In genomic region chr10:86968994-86969355, GRCh38 we compare ENCODE assay signal across 10 cellular contexts. TPM values are rescaled to one million over a fixed set of nuclear protein-coding genes. Genes with fewer than 3 reads are reported as not detected.
A peak's percentile ranks its signal among the peaks of the same experiment; 100 is the strongest.
DNase-seq lines count a peak whose midpoint lies in the region; ATAC-seq and TF ChIP-seq lines count a peak whose summit lies in the region.
"Had no signal": no experiment of that assay in that cellular context is flagged by ENCODE, and none has a peak within 500 bp of the region (broad histone marks: within the 10 kb centered on the region; RNA-seq: fewer than 3 reads in every experiment).

No MANE protein-coding gene starts in this region.

- peak overlapping the region; percentile 55 for H3K4me3 ChIP-seq in right cardiac atrium (ENCODE audit: low read length)
- H3K4me3 ChIP-seq in dorsolateral prefrontal cortex, result peak overlapping the region in 58 of 59 donors; percentile 26 to 75 (median 58)
- peak overlapping the region; percentile 76 to 92 for H3K4me3 ChIP-seq in vagina

- no peaks in the 10 kb centered on the region for H3K36me3 ChIP-seq in vagina

- H3K27ac ChIP-seq in right cardiac atrium (ENCODE audit: low read length) (peak overlapping the region; percentile 90), dorsolateral prefrontal cortex (peak overlapping the region in 53 of 59 donors; percentile 24 to 96 (median 83)), vagina (peak overlapping the region; percentile 99)

- ATAC-seq in right cardiac atrium, result no peak
- no peak for ATAC-seq in Right ventricle myocardium superior (ENCODE audit: poor library complexity)
- no peak for ATAC-seq in naive thymus-derived CD8-positive, alpha-beta T cell
- no peak for ATAC-seq in HG03378 (IDR thresholded peaks at IDR 0.05; ENCODE audit: unreplicated experiment)
- no peak for ATAC-seq in HG03460 (IDR thresholded peaks at IDR 0.05; ENCODE audit: unreplicated experiment)

- no peaks in the 10 kb centered on the region for H3K27me3 ChIP-seq in right cardiac atrium (ENCODE audit: control insufficient read depth, insufficient read depth)
- H3K27me3 ChIP-seq in dorsolateral prefrontal cortex, result peaks cover 0 to 3% (median 0%) of the 10 kb centered on the region in 45 donors
- H3K27me3 ChIP-seq in vagina, result no peaks in the 10 kb centered on the region

- peaks cover 19 to 68% (median 50%) of the 10 kb centered on the region in 4 donors for H3K4me1 Mint-ChIP-seq in naive thymus-derived CD8-positive, alpha-beta T cell
- peaks cover 31% of the 10 kb centered on the region for H3K4me1 Mint-ChIP-seq in activated CD4-positive, alpha-beta memory T cell treated with anti-CD3 and anti-CD28 coated beads for 36 hours (ENCODE audit: low read depth)

- POLR2A ChIA-PET in naive thymus-derived CD8-positive, alpha-beta T cell (lab: Charles Lee), result interaction anchor here (0.9 to 2.7 kb wide), 5 partner anchors 10 to 29 kb away, joined by 3 to 14 read pairs (median 4); no protein-coding TSS in a partner anchor
- POLR2A ChIA-PET in activated CD4-positive, alpha-beta memory T cell treated with anti-CD3 and anti-CD28 coated beads for 36 hours (lab: Charles Lee), result no interaction called here

- H3K27ac Mint-ChIP-seq in naive thymus-derived CD8-positive, alpha-beta T cell, result peak overlapping the region in 4 of 10 donors; percentile 69 to 80 (median 74)
- H3K27ac Mint-ChIP-seq in activated CD4-positive, alpha-beta memory T cell treated with anti-CD3 and anti-CD28 coated beads for 36 hours, result no peak overlapping the region

- intact Hi-C loops in right cardiac atrium (cut with DNase I), result no loop called here
- intact Hi-C loops in Right ventricle myocardium superior (cut with DNase I), result no loop called here
- intact Hi-C loops in dorsolateral prefrontal cortex (cut with DNase I), result loop anchor here in 1 of 2 donors (5.0 kb wide), 2 partner anchors 83 to 123 kb away; partner anchors contain the start of gene GLUD1
- intact Hi-C loops in vagina (cut with DNase I), result no loop called here
- intact Hi-C loops in activated CD4-positive, alpha-beta memory T cell treated with anti-CD3 and anti-CD28 coated beads for 36 hours (cut with micrococcal nuclease), result loop anchor here (10.0 kb wide), 1 partner anchor 284 kb away; no protein-coding TSS in a partner anchor

- H3K9me3 Mint-ChIP-seq in naive thymus-derived CD8-positive, alpha-beta T cell, result no peaks in the 10 kb centered on the region
- H3K9me3 Mint-ChIP-seq in activated CD4-positive, alpha-beta memory T cell treated with anti-CD3 and anti-CD28 coated beads for 36 hours, result no peaks in the 10 kb centered on the region

- H3K4me1 ChIP-seq in right cardiac atrium (ENCODE audit: control insufficient read depth, insufficient read depth, low read length), result peaks cover 19% of the 10 kb centered on the region
- peaks cover 76% of the 10 kb centered on the region for H3K4me1 ChIP-seq in vagina

- peaks cover 0 to 2% (median 0%) of the 10 kb centered on the region in 5 donors for H3K27me3 Mint-ChIP-seq in naive thymus-derived CD8-positive, alpha-beta T cell
- peaks cover 2% of the 10 kb centered on the region for H3K27me3 Mint-ChIP-seq in activated CD4-positive, alpha-beta memory T cell treated with anti-CD3 and anti-CD28 coated beads for 36 hours

- TF ChIP-seq CTCF in dorsolateral prefrontal cortex (IDR thresholded peaks at IDR 0.05 in 54 of 56, conservative IDR thresholded peaks at IDR 0.05 in 2 of 56; ENCODE audit: low read depth in 1 of 56, partially characterized antibody in 56 of 56) (no peak), vagina (IDR thresholded peaks at IDR 0.05) (no peak)

- no peak for TF ChIP-seq POLR2A in vagina (IDR thresholded peaks at IDR 0.05)

- WGBS in right cardiac atrium, result 51% methylated on average over 9 of the region's 9 CpGs

- peak overlapping the region; percentile 47 to 80 (median 66) for H3K4me3 Mint-ChIP-seq in naive thymus-derived CD8-positive, alpha-beta T cell
- H3K4me3 Mint-ChIP-seq in activated CD4-positive, alpha-beta memory T cell treated with anti-CD3 and anti-CD28 coated beads for 36 hours, result no peak overlapping the region

- CTCF ChIA-PET in activated CD4-positive, alpha-beta memory T cell treated with anti-CD3 and anti-CD28 coated beads for 36 hours (lab: Charles Lee), result interaction anchor here (2.6 to 5.7 kb wide), 2 partner anchors 8 to 30 kb away, joined by 16 to 47 read pairs; no protein-coding TSS in a partner anchor

- H3K9me3 ChIP-seq in right cardiac atrium (ENCODE audit: control insufficient read depth, low read length), result no peaks in the 10 kb centered on the region
- H3K9me3 ChIP-seq in vagina, result no peaks in the 10 kb centered on the region

- DNase-seq in right cardiac atrium (peak in 2 of 3 donors; percentile 22 to 60), Right ventricle myocardium superior (no peak), dorsolateral prefrontal cortex (peak in 3 of 10 donors; percentile 15 to 42 (median 29)), vagina (ENCODE audit: extremely low spot score in 2 of 2) (peak; percentile 77 to 90)
- no peak for DNase-seq in naive thymus-derived CD8-positive, alpha-beta T cell
- no peak for DNase-seq in activated CD4-positive, alpha-beta memory T cell treated with anti-CD3 and anti-CD28 coated beads for 36 hours
- DNase-seq: KG1; stimulated activated naive CD4-positive, alpha-beta T cell treated with Interleukin-2 at 50 U/mL for 16 hours had no signal

- H3K36me3 Mint-ChIP-seq in naive thymus-derived CD8-positive, alpha-beta T cell, result no peaks in the 10 kb centered on the region
- H3K36me3 Mint-ChIP-seq in activated CD4-positive, alpha-beta memory T cell treated with anti-CD3 and anti-CD28 coated beads for 36 hours, result no peaks in the 10 kb centered on the region

RNA-seq across cellular contexts. Expression of gene ADIRF, which starts 0.7 kb away (rescaled TPM):
- 100 to 1,000 TPM in 1 of 4 donors, 10 to 100 TPM in 3; 69.0 to 122 (median 75.7) TPM for total RNA-seq in right cardiac atrium
- polyA plus RNA-seq in right cardiac atrium, result 215 TPM
- total RNA-seq in Right ventricle myocardium superior, result 43.2 TPM
- 100 to 1,000 TPM in 9 of 120 experiments, 10 to 100 TPM in 111; 10.9 to 181 (median 54.5) TPM for total RNA-seq in dorsolateral prefrontal cortex
- total RNA-seq in naive thymus-derived CD8-positive, alpha-beta T cell, result not detected
- polyA plus RNA-seq in naive thymus-derived CD8-positive, alpha-beta T cell, result not detected
- 374 TPM for total RNA-seq in vagina
- not detected for total RNA-seq in activated CD4-positive, alpha-beta memory T cell treated with anti-CD3 and anti-CD28 coated beads for 36 hours

RNA-seq across cellular contexts. Expression of gene SNCG, which starts 10.6 kb away (rescaled TPM):
- total RNA-seq in right cardiac atrium, result 10 to 100 TPM; 10.8 to 22.0 (median 15.6) TPM
- polyA plus RNA-seq in right cardiac atrium, result 30.2 TPM
- total RNA-seq in Right ventricle myocardium superior, result 23.5 TPM
- 100 to 1,000 TPM in 112 of 120 experiments, 10 to 100 TPM in 8; 59.9 to 383 (median 222) TPM for total RNA-seq in dorsolateral prefrontal cortex
- under 1 TPM in 1 of 2 experiments, not detected in 1; 0.58 TPM for total RNA-seq in naive thymus-derived CD8-positive, alpha-beta T cell
- polyA plus RNA-seq in naive thymus-derived CD8-positive, alpha-beta T cell, result not detected
- 36.6 TPM for total RNA-seq in vagina
- not detected for total RNA-seq in activated CD4-positive, alpha-beta memory T cell treated with anti-CD3 and anti-CD28 coated beads for 36 hours

RNA-seq across cellular contexts. Expression of gene MMRN2, which starts 11.6 kb away (rescaled TPM):
- total RNA-seq in right cardiac atrium (10 to 100 TPM; 32.4 to 65.5 (median 42.5) TPM), Right ventricle myocardium superior (33.5 TPM), dorsolateral prefrontal cortex (10 to 100 TPM in 57 of 120 experiments, 1 to 10 TPM in 63; 5.2 to 28.8 (median 9.8) TPM), vagina (57.2 TPM)
- 19.8 TPM for polyA plus RNA-seq in right cardiac atrium
- total RNA-seq in naive thymus-derived CD8-positive, alpha-beta T cell, result 1 to 10 TPM in 1 of 2 experiments, not detected in 1; 1.2 TPM
- under 1 TPM in 2 of 3 donors, not detected in 1; 0.11 to 0.74 TPM for polyA plus RNA-seq in naive thymus-derived CD8-positive, alpha-beta T cell
- total RNA-seq in activated CD4-positive, alpha-beta memory T cell treated with anti-CD3 and anti-CD28 coated beads for 36 hours, result not detected

RNA-seq across cellular contexts. Expression of gene FAM25A, which starts 51.1 kb away (rescaled TPM):
- not detected for total RNA-seq in right cardiac atrium
- polyA plus RNA-seq in right cardiac atrium, result not detected
- not detected for total RNA-seq in Right ventricle myocardium superior
- 1 to 10 TPM in 2 of 120 experiments, not detected in 118; 2.0 to 2.2 TPM for total RNA-seq in dorsolateral prefrontal cortex
- total RNA-seq in naive thymus-derived CD8-positive, alpha-beta T cell, result not detected
- not detected for polyA plus RNA-seq in naive thymus-derived CD8-positive, alpha-beta T cell
- 40.0 TPM for total RNA-seq in vagina
- not detected for total RNA-seq in activated CD4-positive, alpha-beta memory T cell treated with anti-CD3 and anti-CD28 coated beads for 36 hours

Comparison
In these comparisons a context has a peak if more than half of its experiments do, and no peak if none do; other contexts are left out.
1. DNase-seq: peak in right cardiac atrium (2 of 3) and vagina (2 of 2); none in Right ventricle myocardium superior (single experiment), naive thymus-derived CD8-positive, alpha-beta T cell (0 of 10) and activated CD4-positive, alpha-beta memory T cell treated with anti-CD3 and anti-CD28 coated beads for 36 hours (single experiment).
2. RNA of gene ADIRF, which starts 0.7 kb away (total RNA-seq): 374 TPM in vagina (single experiment), 69.0 to 122 TPM in right cardiac atrium, 10.9 to 181 TPM in dorsolateral prefrontal cortex and 43.2 TPM in Right ventricle myocardium superior (single experiment); not detected in naive thymus-derived CD8-positive, alpha-beta T cell and not detected in activated CD4-positive, alpha-beta memory T cell treated with anti-CD3 and anti-CD28 coated beads for 36 hours; every median in the first group is over 10 times any median in the second.
3. RNA of gene SNCG, which starts 10.6 kb away (total RNA-seq): 59.9 to 383 TPM in dorsolateral prefrontal cortex, 36.6 TPM in vagina (single experiment), 23.5 TPM in Right ventricle myocardium superior (single experiment) and 10.8 to 22.0 TPM in right cardiac atrium; 0.58 TPM in naive thymus-derived CD8-positive, alpha-beta T cell and not detected in activated CD4-positive, alpha-beta memory T cell treated with anti-CD3 and anti-CD28 coated beads for 36 hours; every median in the first group is over 4 times any median in the second.
4. Peak in every context shown above with its lines, with median percentiles within 50 percentile points of each other: H3K27ac ChIP-seq and H3K4me3 ChIP-seq.